In genomic region chr19:47231215-47232054, GRCh38 we compare ENCODE assay signal across 8 cellular contexts. TPM values are rescaled to one million over a fixed set of nuclear protein-coding genes. Genes with fewer than 3 reads are reported as not detected.
A peak's percentile ranks its signal among the peaks of the same experiment; 100 is the strongest.
DNase-seq lines count a peak whose midpoint lies in the region; ATAC-seq and TF ChIP-seq lines count a peak whose summit lies in the region.

No MANE protein-coding gene starts in this region.

- WGBS in upper lobe of left lung, 2 donors = 44 to 67% methylated on average over 4 to 7 of the region's 51 CpGs

- H3K27me3 ChIP-seq in left ventricle myocardium inferior (ENCODE audit: low read depth) (no peaks in the 10 kb centered on the region), upper lobe of left lung (no peaks in the 10 kb centered on the region)

- intact Hi-C loops in left ventricle myocardium inferior (cut with micrococcal nuclease) (no loop called here), posterior vena cava (cut with DNase I) (no loop called here)

- ATAC-seq in GM18868 (IDR thresholded peaks at IDR 0.05; ENCODE audit: unreplicated experiment) (peak; percentile 43), upper lobe of left lung (ENCODE audit: low FRiP score in 2 of 2) (peak; percentile 71 to 74)

- peak in 2 of 4 donors; percentile 15 to 62 for TF ChIP-seq POLR2A in upper lobe of left lung (IDR thresholded peaks at IDR 0.05)

- TF ChIP-seq EP300 in upper lobe of left lung (IDR thresholded peaks at IDR 0.05) = no peak

- H3K9me3 ChIP-seq in left ventricle myocardium inferior (replicated peaks) = no peaks in the 10 kb centered on the region
- H3K9me3 ChIP-seq in upper lobe of left lung = no peaks in the 10 kb centered on the region

- H3K4me3 ChIP-seq in Jurkat, Clone E6-1 (ENCODE audit: low read length) = peak overlapping the region; percentile 50
- H3K4me3 ChIP-seq in left ventricle myocardium inferior (peak overlapping the region; percentile 99), upper lobe of left lung (peak overlapping the region in 3 of 4 donors; percentile 90 to 99 (median 99))

- TF ChIP-seq CTCF in left ventricle myocardium inferior (IDR thresholded peaks at IDR 0.05; ENCODE audit: borderline replicate concordance) (no peak), upper lobe of left lung (IDR thresholded peaks at IDR 0.05) (no peak)

- H3K36me3 ChIP-seq in left ventricle myocardium inferior = no peaks in the 10 kb centered on the region
- H3K36me3 ChIP-seq in upper lobe of left lung = no peaks in the 10 kb centered on the region

- DNase-seq in AG08395 (ENCODE audit: low spot score) = peak; percentile 88
- no peak for DNase-seq in Jurkat, Clone E6-1 (ENCODE audit: low read depth, low spot score)
- DNase-seq in T follicular helper cell (ENCODE audit: low read depth) = peak; percentile 90
- peak; percentile 66 for DNase-seq in amniotic epithelial cell (ENCODE audit: low read depth)
- DNase-seq in left ventricle myocardium inferior = peak; percentile 91
- DNase-seq in posterior vena cava (ENCODE audit: low spot score) = peak; percentile 96
- peak; percentile 95 to 99 for DNase-seq in upper lobe of left lung

- H3K4me1 ChIP-seq in left ventricle myocardium inferior (peaks cover 58% of the 10 kb centered on the region), upper lobe of left lung (peaks cover 39 to 63% (median 51%) of the 10 kb centered on the region in 4 donors)

- H3K27ac ChIP-seq in left ventricle myocardium inferior (replicated peaks) (peak overlapping the region; percentile 100), upper lobe of left lung (peak overlapping the region; percentile 68 to 100 (median 98))

RNA-seq across cellular contexts. Expression of gene BBC3, which starts 0.4 kb away (rescaled TPM):
- 3.5 TPM for polyA plus RNA-seq in Jurkat, Clone E6-1 (2012; ENCODE audit: insufficient read depth, insufficient read length)
- total RNA-seq in left ventricle myocardium inferior = 3.9 TPM
- total RNA-seq in posterior vena cava = 1 to 10 TPM; 3.7 to 4.2 TPM
- total RNA-seq in upper lobe of left lung = 10 to 100 TPM in 4 of 6 donors, 1 to 10 TPM in 2; 7.4 to 29.3 (median 15.9) TPM

RNA-seq across cellular contexts. Expression of gene CCDC9, which starts 24.9 kb away (rescaled TPM):
- polyA plus RNA-seq in Jurkat, Clone E6-1 (2012; ENCODE audit: insufficient read depth, insufficient read length) = 15.6 TPM
- total RNA-seq in left ventricle myocardium inferior (21.6 TPM), posterior vena cava (10 to 100 TPM; 31.6 to 33.5 TPM), upper lobe of left lung (10 to 100 TPM; 18.2 to 91.1 (median 35.0) TPM)

RNA-seq across cellular contexts. Expression of gene INAFM1, which starts 43.2 kb away (rescaled TPM):
- polyA plus RNA-seq in Jurkat, Clone E6-1 (2012; ENCODE audit: insufficient read depth, insufficient read length) = 7.2 TPM
- total RNA-seq in left ventricle myocardium inferior (12.2 TPM), posterior vena cava (10 to 100 TPM; 28.2 to 38.6 TPM), upper lobe of left lung (10 to 100 TPM in 4 of 6 donors, 1 to 10 TPM in 1, under 1 TPM in 1; 0.59 to 28.3 (median 22.4) TPM)
